9 cellular contexts compared by ENCODE assay signal in the genomic region with DNA sequence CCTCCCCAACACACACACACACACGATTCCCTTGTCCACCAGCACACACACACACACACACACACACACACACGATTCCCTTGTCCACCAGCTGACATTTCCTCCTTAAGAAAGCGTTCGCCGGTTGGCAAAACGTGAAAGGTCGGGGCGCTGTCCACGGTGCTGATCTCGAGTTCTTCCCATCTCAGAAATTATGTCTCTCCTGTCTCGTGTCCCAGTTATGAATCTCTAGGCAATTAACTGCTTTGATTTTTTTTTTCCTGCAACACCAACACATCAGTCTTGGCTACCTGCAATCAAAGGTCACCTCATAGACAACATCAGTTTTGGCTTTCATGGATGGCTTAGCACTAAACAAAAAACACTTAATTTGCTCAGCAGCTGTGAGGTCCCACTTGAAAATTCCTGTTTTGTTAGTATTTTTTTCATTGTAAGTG. TPM values are rescaled to one million over a fixed set of nuclear protein-coding genes. Genes with fewer than 3 reads are reported as not detected.
DNase-seq lines count a peak whose midpoint lies in the region; ATAC-seq, FAIRE-seq and TF ChIP-seq lines count a peak whose summit lies in the region.
"Had no signal": no experiment of that assay in that cellular context is flagged by ENCODE, and none has a peak within 500 bp of the region (broad histone marks: within the 10 kb centered on the region; RNA-seq: fewer than 3 reads in every experiment).

No MANE protein-coding gene starts in this region.

- H3K4me3 ChIP-seq in body of pancreas (no peak overlapping the region), lung (no peak overlapping the region)

- intact Hi-C loops in body of pancreas (cut with DNase I), result no loop called here

- H3K9me3 ChIP-seq in body of pancreas, result no peaks in the 10 kb centered on the region
- peaks cover 0 to 12% of the 10 kb centered on the region in 2 donors for H3K9me3 ChIP-seq in lung (ENCODE audit: control insufficient read depth in 2 of 2, insufficient read depth in 1 of 2, low read length in 1 of 2)

- H3K36me3 ChIP-seq in body of pancreas (replicated peaks in 1 of 2; ENCODE audit: insufficient read depth in 1 of 2, low read depth in 2 of 2) (no peaks in the 10 kb centered on the region), lung (ENCODE audit: control insufficient read depth in 2 of 2, insufficient read depth in 2 of 2, low read length in 2 of 2) (no peaks in the 10 kb centered on the region)

- 4 to 7% methylated on average over 11 of the region's 11 CpGs for WGBS in body of pancreas, 2 donors
- WGBS in lung, 2 donors, result 4 to 5% methylated on average over 11 of the region's 11 CpGs

- FAIRE-seq in urothelium cell line (lab: Jason Lieb, UNC), result no peak

- no peak; the same call in 2 of the 3 replicates for ATAC-seq in SK-N-SH treated with all-trans-retinoic acid at 6 μM for 48 hours
- ATAC-seq in body of pancreas, result no peak
- no peak for ATAC-seq in lung (ENCODE audit: insufficient read depth, low FRiP score)
- no peak for ATAC-seq in HG03135 (IDR thresholded peaks at IDR 0.05; ENCODE audit: unreplicated experiment)

- H3K4me1 ChIP-seq in body of pancreas (peaks cover 12% of the 10 kb centered on the region), lung (ENCODE audit: control insufficient read depth in 2 of 2, insufficient read depth in 2 of 2, low read length in 2 of 2) (peaks cover 0 to 14% of the 10 kb centered on the region in 2 donors)

- DNase-seq in NCI-H345 treated with DMSO at 0.1 percent for 48 hours (lab: John Stamatoyannopoulos, UW; ENCODE audit: unreplicated experiment), result peak; percentile 8
- DNase-seq in NCI-H345 (lab: John Stamatoyannopoulos, UW), result no peak
- DNase-seq in body of pancreas, result peak; percentile 21 to 44 (median 30)
- peak; percentile 32 for DNase-seq in lung (ENCODE audit: low spot score)
- DNase-seq in urothelium cell line (ENCODE audit: low spot score), result peak; percentile 48
- no peak for DNase-seq in SHP77 treated with DMSO at 0.1 percent for 48 hours (lab: John Stamatoyannopoulos, UW)

- H3K27ac ChIP-seq in body of pancreas, result no peak overlapping the region
- H3K27ac ChIP-seq in lung (ENCODE audit: low read depth in 1 of 2, low read length in 1 of 2), result no peak overlapping the region

- H3K27me3 ChIP-seq in body of pancreas, result peaks cover 0 to 26% of the 10 kb centered on the region in 2 donors
- H3K27me3 ChIP-seq in lung (ENCODE audit: control insufficient read depth, insufficient read depth), result peaks cover 28% of the 10 kb centered on the region

- no peak for TF ChIP-seq POLR2A in body of pancreas (IDR thresholded peaks at IDR 0.05)

- TF ChIP-seq CTCF in body of pancreas (IDR thresholded peaks at IDR 0.05) (no peak), lung (IDR thresholded peaks at IDR 0.05; ENCODE audit: control extremely low read depth, extremely low read depth) (no peak)

TF ChIP-seq in SK-N-SH treated with all-trans-retinoic acid at 6 μM for 48 hours, 23 proteins besides CTCF, POLR2A, EP300 and RAD21:
- TF ChIP-seq POU6F1 (CRISPR knock-in tag; IDR thresholded peaks at IDR 0.05; ENCODE audit: borderline replicate concordance, low read depth) (no peak), CSDC2 (CRISPR knock-in tag; IDR thresholded peaks at IDR 0.05) (peak; percentile 35; the same call in 1 of the 2 replicates), SNAI2 (CRISPR knock-in tag; IDR thresholded peaks at IDR 0.05) (0 out of 2 replicates have a peak, but pooled peaks have one; percentile 59)

RNA-seq across cellular contexts. Expression of gene INA, which starts 1.9 kb away (rescaled TPM):
- total RNA-seq in body of pancreas (1 to 10 TPM; 2.3 to 4.7 TPM), lung (under 1 TPM; 0.15 to 0.31 TPM)
- under 1 TPM; 0.04 to 0.07 TPM for polyA plus RNA-seq in lung

RNA-seq across cellular contexts. Expression of gene RPEL1, which starts 33.2 kb away (rescaled TPM):
- total RNA-seq in body of pancreas (not detected), lung (not detected)
- not detected for polyA plus RNA-seq in lung
- total RNA-seq: T-helper 1 cell treated with Interleukin-12 subunit alpha and Interleukin-12 subunit beta and Interleukin-4 antibody, amounts not matched to agents 30 ng/mL and 1 ng/mL, for 36 hours had no signal

Comparison
In these comparisons a context has a peak if more than half of its experiments do, and no peak if none do; other contexts are left out.
1. DNase-seq: peak in NCI-H345 treated with DMSO at 0.1 percent for 48 hours (single experiment), body of pancreas (4 of 4), lung (single experiment) and urothelium cell line (single experiment); none in NCI-H345 (single experiment) and SHP77 treated with DMSO at 0.1 percent for 48 hours (single experiment).